10 cellular contexts compared by ENCODE assay signal in genomic region chr15:29822685-29823459, GRCh38. TPM values are rescaled to one million over a fixed set of nuclear protein-coding genes. Genes with fewer than 3 reads are reported as not detected.
A peak's percentile ranks its signal among the peaks of the same experiment; 100 is the strongest.
DNase-seq lines count a peak whose midpoint lies in the region; ATAC-seq and TF ChIP-seq lines count a peak whose summit lies in the region.
"Had no signal": no experiment of that assay in that cellular context is flagged by ENCODE, and none has a peak within 500 bp of the region (broad histone marks: within the 10 kb centered on the region; RNA-seq: fewer than 3 reads in every experiment).

No MANE protein-coding gene starts in this region.

- no peaks in the 10 kb centered on the region for H3K27me3 ChIP-seq in colonic mucosa
- no peaks in the 10 kb centered on the region for H3K27me3 ChIP-seq in layer of hippocampus (ENCODE audit: control insufficient read depth, insufficient read depth, low read length)

- H3K9me3 ChIP-seq in colonic mucosa: no peaks in the 10 kb centered on the region

- peaks cover 5% of the 10 kb centered on the region for H3K4me1 ChIP-seq in colonic mucosa
- H3K4me1 ChIP-seq: BLaER1 had no signal

- DNase-seq in DMS153 treated with DMSO at 0.1 percent for 48 hours (lab: John Stamatoyannopoulos, UW; ENCODE audit: unreplicated experiment) (peak; percentile 32), DMS153 (lab: John Stamatoyannopoulos, UW) (no peak), NCI-H748 (lab: John Stamatoyannopoulos, UW; ENCODE audit: unreplicated experiment) (peak; percentile 65), colonic mucosa (peak; percentile 77)
- DNase-seq in stimulated activated CD8-positive, alpha-beta memory T cell treated with anti-CD3 and anti-CD28 coated beads, Interleukin-4, amount 100 ng/mL, for 48 hours: peak; percentile 24

- H3K4me3 ChIP-seq in colonic mucosa: peak overlapping the region; percentile 65
- H3K4me3 ChIP-seq: BLaER1 had no signal

- no peaks in the 10 kb centered on the region for H3K36me3 ChIP-seq in colonic mucosa
- H3K36me3 ChIP-seq: BLaER1 had no signal

- no peak for TF ChIP-seq CTCF in colonic mucosa (IDR thresholded peaks at IDR 0.05)

- intact Hi-C loops in colonic mucosa (cut with DNase I): loop anchor here (10.0 kb wide), 1 partner anchor 128 kb away; no protein-coding TSS in a partner anchor

- ATAC-seq in GM18502 (IDR thresholded peaks at IDR 0.05; ENCODE audit: poor library complexity, unreplicated experiment) (no peak), GM21515 (IDR thresholded peaks at IDR 0.05; ENCODE audit: unreplicated experiment) (no peak)

- H3K27ac ChIP-seq in colonic mucosa: peak overlapping the region; percentile 90
- H3K27ac ChIP-seq in layer of hippocampus (ENCODE audit: low read depth, low read length): peak overlapping the region; percentile 89
- H3K27ac ChIP-seq: BLaER1 had no signal

- H3K9ac ChIP-seq in colonic mucosa (ENCODE audit: low read depth in 2 of 2, low read length in 2 of 2): peak overlapping the region; percentile 56 to 58
- H3K9ac ChIP-seq: BLaER1 had no signal

RNA-seq across cellular contexts. Expression of gene TJP1, which starts 0.6 kb away (rescaled TPM):
- total RNA-seq in colonic mucosa: 10 to 100 TPM; 47.2 to 70.1 TPM
- total RNA-seq: activated CD8-positive, alpha-beta memory T cell treated with anti-CD3 and anti-CD28 coated beads for 36 hours had no signal
